In the genomic region with DNA sequence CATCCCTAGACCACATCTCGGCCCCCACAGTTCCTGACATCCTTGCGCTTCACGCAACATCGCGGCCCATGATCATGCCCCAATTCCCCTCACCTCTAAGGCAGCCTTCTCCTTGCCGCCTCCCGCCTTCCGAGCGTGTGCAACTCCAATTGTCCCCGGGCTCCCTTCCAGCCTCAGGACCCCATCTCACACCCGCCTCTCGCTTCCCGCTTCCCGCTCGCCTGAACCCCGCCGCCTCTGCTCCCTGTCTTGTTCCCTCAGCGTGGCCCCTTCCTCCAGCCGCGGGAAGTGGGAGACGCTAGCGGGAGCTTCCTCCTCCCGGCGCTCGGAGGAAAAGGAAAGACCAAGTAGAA, we compare ENCODE assay signal across 8 cellular contexts. TPM values are rescaled to one million over a fixed set of nuclear protein-coding genes. Genes with fewer than 3 reads are reported as not detected.
DNase-seq lines count a peak whose midpoint lies in the region; ATAC-seq and TF ChIP-seq lines count a peak whose summit lies in the region.
"Not testable (repeated sequence)": the region's sequence is repeated elsewhere in the genome, so short reads cannot be mapped to it uniquely, and the experiment has no call there.

No MANE protein-coding gene starts in this region.

- not testable (repeated sequence) for TF ChIP-seq CTCF in AG04450 (IDR thresholded peaks at IDR 0.05; ENCODE audit: low read depth, low read length); HCT116 (IDR thresholded peaks at IDR 0.05 in 2 of 3, conservative IDR thresholded peaks at IDR 0.05 in 1 of 3; ENCODE audit: borderline replicate concordance in 1 of 3, insufficient read depth in 1 of 3, low read depth in 2 of 3, low read length in 2 of 3); nephron progenitor cell (IDR thresholded peaks at IDR 0.05)

- H4K20me1 ChIP-seq in HCT116 (ENCODE audit: insufficient read depth), result not testable (repeated sequence)

- RAD21 ChIA-PET in HCT116 (lab: Charles Lee; ENCODE audit: low non-redundant PET in 1 of 2, low total read pairs in 2 of 2, uncharacterized antibody in 2 of 2, unreplicated experiment in 2 of 2), result not testable (repeated sequence)

- not testable (repeated sequence) for H3K4me1 ChIP-seq in HCT116 (ENCODE audit: control insufficient read depth in 1 of 2, insufficient read depth in 2 of 2, low read length in 2 of 2); ectodermal cell (ENCODE audit: control insufficient read depth, insufficient read depth, low read length); right cardiac atrium (ENCODE audit: control insufficient read depth, insufficient read depth, low read length)

- not testable (repeated sequence) for H3K79me2 ChIP-seq in HCT116 (ENCODE audit: insufficient read depth, low read length)

- not testable (repeated sequence) for DNase-seq in AG04450 (ENCODE audit: low read depth, low spot score); HCT116 (ENCODE audit: low read depth, low spot score)
- DNase-seq in activated naive CD4-positive, alpha-beta T cell treated with anti-CD3 and anti-CD28 coated beads, Interleukin-2, amount 10 ng/mL, durations not matched to agents 7 days and 5 days, result peak; percentile 20
- peak; percentile 20 to 48 (median 44) for DNase-seq in right cardiac atrium
- peak; percentile 10 for DNase-seq in nephron progenitor cell
- DNase-seq in stimulated activated effector memory CD8-positive, alpha-beta T cell treated with anti-CD3 and anti-CD28 coated beads, Interleukin-12 subunit alpha, Interleukin-12 subunit beta, amount 100 ng/mL, for 72 hours (ENCODE audit: low spot score in 2 of 2), result peak in 1 of 2 donors; percentile 55

- 0 out of 2 replicates have a peak overlapping the region, but pooled peaks have one; percentile 30 for H3K4me2 ChIP-seq in HCT116 (ENCODE audit: low read length)

- not testable (repeated sequence) for H3K9me2 ChIP-seq in HCT116 (ENCODE audit: insufficient read depth)

- peak overlapping the region; percentile 59 for H3K27ac Mint-ChIP-seq in T-helper 1 cell treated with Interleukin-12 subunit alpha and Interleukin-12 subunit beta and Interleukin-4 antibody, amounts not matched to agents 30 μg/mL and 1 μg/mL, for 36 hours
- H3K27ac Mint-ChIP-seq in activated naive CD4-positive, alpha-beta T cell treated with anti-CD3 and anti-CD28 coated beads, Interleukin-2, amount 10 ng/mL, durations not matched to agents 7 days and 5 days, result peak overlapping the region; percentile 45
- not testable (repeated sequence) for H3K27ac Mint-ChIP-seq in nephron progenitor cell; stimulated activated effector memory CD8-positive, alpha-beta T cell treated with anti-CD3 and anti-CD28 coated beads, Interleukin-12 subunit alpha, Interleukin-12 subunit beta, amount 100 ng/mL, for 72 hours

- TF ChIP-seq RAD21 in HCT116 (IDR thresholded peaks at IDR 0.05; ENCODE audit: low read depth), result not testable (repeated sequence)

- not testable (repeated sequence) for H3K36me3 Mint-ChIP-seq in T-helper 1 cell treated with Interleukin-12 subunit alpha and Interleukin-12 subunit beta and Interleukin-4 antibody, amounts not matched to agents 30 μg/mL and 1 μg/mL, for 36 hours (ENCODE audit: low read depth); activated naive CD4-positive, alpha-beta T cell treated with anti-CD3 and anti-CD28 coated beads, Interleukin-2, amount 10 ng/mL, durations not matched to agents 7 days and 5 days; nephron progenitor cell (ENCODE audit: low read depth); stimulated activated effector memory CD8-positive, alpha-beta T cell treated with anti-CD3 and anti-CD28 coated beads, Interleukin-12 subunit alpha, Interleukin-12 subunit beta, amount 100 ng/mL, for 72 hours

- no CpG with 5 or more reads among the region's 25 CpGs for WGBS in ectodermal cell, 2 experiments
- WGBS in right cardiac atrium, result 0% methylated on average over 6 of the region's 25 CpGs

- BruUV-seq in HCT116 (replicated peaks; lab: Mats Ljungman, UMichigan), result not testable (repeated sequence)

- H3K4me3 ChIP-seq in AG04450 (ENCODE audit: low read depth, low read length), result peak overlapping the region; percentile 59
- peak overlapping the region; percentile 40 to 43; a peak in 3 of 4 replicates for H3K4me3 ChIP-seq in HCT116 (replicated peaks in 1 of 2; ENCODE audit: low read depth in 1 of 2, low read length in 2 of 2)
- peak overlapping the region; percentile 18 for H3K4me3 ChIP-seq in ectodermal cell (ENCODE audit: insufficient read depth, low read depth, low read length)
- H3K4me3 ChIP-seq in right cardiac atrium (ENCODE audit: low read length), result peak overlapping the region; percentile 50

- H2AFZ ChIP-seq in HCT116 (ENCODE audit: low read depth, low read length, poor library complexity, severe bottlenecking), result not testable (repeated sequence)

- ATAC-seq in HCT116; right cardiac atrium; stimulated activated effector memory CD8-positive, alpha-beta T cell treated with anti-CD3 and anti-CD28 coated beads, Interleukin-12 subunit alpha, Interleukin-12 subunit beta, amount 100 ng/mL, for 72 hours: not testable (repeated sequence)

- 0 out of 2 replicates have a peak overlapping the region, but pooled peaks have one; percentile 33 for H3K9ac ChIP-seq in HCT116 (ENCODE audit: low read length)

- CTCF ChIA-PET in AG04450 (lab: Charles Lee); HCT116 (lab: Charles Lee); activated naive CD4-positive, alpha-beta T cell treated with anti-CD3 and anti-CD28 coated beads, Interleukin-2, amount 10 ng/mL, durations not matched to agents 7 days and 5 days (lab: Charles Lee): not testable (repeated sequence)

- H3K9me3 Mint-ChIP-seq in T-helper 1 cell treated with Interleukin-12 subunit alpha and Interleukin-12 subunit beta and Interleukin-4 antibody, amounts not matched to agents 30 μg/mL and 1 μg/mL, for 36 hours; activated naive CD4-positive, alpha-beta T cell treated with anti-CD3 and anti-CD28 coated beads, Interleukin-2, amount 10 ng/mL, durations not matched to agents 7 days and 5 days; nephron progenitor cell; stimulated activated effector memory CD8-positive, alpha-beta T cell treated with anti-CD3 and anti-CD28 coated beads, Interleukin-12 subunit alpha, Interleukin-12 subunit beta, amount 100 ng/mL, for 72 hours: not testable (repeated sequence)

- intact Hi-C loops in HCT116 (cut with micrococcal nuclease); right cardiac atrium (cut with DNase I): not testable (repeated sequence)

- H3K36me3 ChIP-seq in HCT116 (ENCODE audit: control insufficient read depth in 1 of 2, insufficient read depth in 2 of 2, low read length in 2 of 2); ectodermal cell (ENCODE audit: control insufficient read depth, insufficient read depth, low read length): not testable (repeated sequence)

- TF ChIP-seq POLR2A in HCT116 (IDR thresholded peaks at IDR 0.05; ENCODE audit: borderline replicate concordance, extremely low read depth, insufficient read depth, insufficient read length), result not testable (repeated sequence)

- H3K27me3 Mint-ChIP-seq in T-helper 1 cell treated with Interleukin-12 subunit alpha and Interleukin-12 subunit beta and Interleukin-4 antibody, amounts not matched to agents 30 μg/mL and 1 μg/mL, for 36 hours (ENCODE audit: low read depth); activated naive CD4-positive, alpha-beta T cell treated with anti-CD3 and anti-CD28 coated beads, Interleukin-2, amount 10 ng/mL, durations not matched to agents 7 days and 5 days; nephron progenitor cell (ENCODE audit: low read depth, poor library complexity): not testable (repeated sequence)

- H3K4me1 Mint-ChIP-seq in T-helper 1 cell treated with Interleukin-12 subunit alpha and Interleukin-12 subunit beta and Interleukin-4 antibody, amounts not matched to agents 30 μg/mL and 1 μg/mL, for 36 hours (ENCODE audit: low read depth); activated naive CD4-positive, alpha-beta T cell treated with anti-CD3 and anti-CD28 coated beads, Interleukin-2, amount 10 ng/mL, durations not matched to agents 7 days and 5 days; nephron progenitor cell; stimulated activated effector memory CD8-positive, alpha-beta T cell treated with anti-CD3 and anti-CD28 coated beads, Interleukin-12 subunit alpha, Interleukin-12 subunit beta, amount 100 ng/mL, for 72 hours: not testable (repeated sequence)

- H3K9me3 ChIP-seq in AG04450 (ENCODE audit: control insufficient read depth, insufficient read depth, low read length); HCT116 (ENCODE audit: control insufficient read depth in 1 of 2, insufficient read depth in 1 of 2, low read depth in 1 of 2, low read length in 2 of 2); ectodermal cell (ENCODE audit: control insufficient read depth, low read length); right cardiac atrium (ENCODE audit: control insufficient read depth, low read length): not testable (repeated sequence)

- H3K27me3 ChIP-seq in AG04450 (ENCODE audit: control insufficient read depth, insufficient read depth, low read length); HCT116 (ENCODE audit: insufficient read depth, low read length); ectodermal cell (ENCODE audit: control insufficient read depth, insufficient read depth, low read length, poor library complexity, severe bottlenecking); right cardiac atrium (ENCODE audit: control insufficient read depth, insufficient read depth): not testable (repeated sequence)

- POLR2A ChIA-PET in AG04450 (lab: Yijun Ruan, JAX); HCT116 (lab: Charles Lee): not testable (repeated sequence)

- peak overlapping the region; percentile 72 for H3K4me3 Mint-ChIP-seq in T-helper 1 cell treated with Interleukin-12 subunit alpha and Interleukin-12 subunit beta and Interleukin-4 antibody, amounts not matched to agents 30 μg/mL and 1 μg/mL, for 36 hours
- H3K4me3 Mint-ChIP-seq in activated naive CD4-positive, alpha-beta T cell treated with anti-CD3 and anti-CD28 coated beads, Interleukin-2, amount 10 ng/mL, durations not matched to agents 7 days and 5 days, result peak overlapping the region; percentile 76
- peak overlapping the region; percentile 69 for H3K4me3 Mint-ChIP-seq in nephron progenitor cell
- peak overlapping the region; percentile 65 for H3K4me3 Mint-ChIP-seq in stimulated activated effector memory CD8-positive, alpha-beta T cell treated with anti-CD3 and anti-CD28 coated beads, Interleukin-12 subunit alpha, Interleukin-12 subunit beta, amount 100 ng/mL, for 72 hours

- H3K27ac ChIP-seq in AG04450 (ENCODE audit: low read depth, low read length); HCT116 (ENCODE audit: low read depth, low read length); ectodermal cell (ENCODE audit: insufficient read depth, low read depth, low read length, poor library complexity, severe bottlenecking): not testable (repeated sequence)
- H3K27ac ChIP-seq in right cardiac atrium (ENCODE audit: low read length), result peak overlapping the region; percentile 83

RNA-seq across cellular contexts. Expression of a gene that starts 0.8 kb away (rescaled TPM):
- 12.4 and 20.3 TPM in 2 replicates for polyA plus RNA-seq in AG04450 (2011; rRNA removed)
- 39.3 and 47.4 TPM in 2 replicates for polyA minus RNA-seq in AG04450 (2011; rRNA and poly(A)+ RNA removed)
- total RNA-seq in HCT116 (2021; ENCODE audit: unreplicated experiment), result 58.2 TPM
- polyA plus RNA-seq in HCT116 (2012), result 28.1 and 31.3 TPM in 2 replicates
- polyA plus RNA-seq in ectodermal cell (2013, experiment 1 of 4), result 69.6 TPM
- 67.3 TPM for polyA plus RNA-seq in ectodermal cell (2013, experiment 2 of 4)
- polyA plus RNA-seq in ectodermal cell (2013, experiment 3 of 4), result 50.3 TPM
- polyA plus RNA-seq in ectodermal cell (2013, experiment 4 of 4), result 57.6 TPM
- total RNA-seq in right cardiac atrium, result 10 to 100 TPM; 24.5 to 37.0 (median 32.4) TPM
- polyA plus RNA-seq in right cardiac atrium, result 11.5 TPM

RNA-seq across cellular contexts. Expression of a gene that starts 1.5 kb away (rescaled TPM):
- polyA plus RNA-seq in AG04450 (2011; rRNA removed) (2.8 and 3.5 TPM in 2 replicates), right cardiac atrium (1.1 TPM)
- polyA minus RNA-seq in AG04450 (2011; rRNA and poly(A)+ RNA removed), result 2.3 and 2.8 TPM in 2 replicates
- total RNA-seq in HCT116 (2021; ENCODE audit: unreplicated experiment) (23.0 TPM), right cardiac atrium (1 to 10 TPM; 1.0 to 3.9 (median 1.7) TPM)
- 26.4 and 29.3 TPM in 2 replicates for polyA plus RNA-seq in HCT116 (2012)
- polyA plus RNA-seq in ectodermal cell (2013, experiment 1 of 4), result 16.3 TPM
- polyA plus RNA-seq in ectodermal cell (2013, experiment 2 of 4), result 11.5 TPM
- polyA plus RNA-seq in ectodermal cell (2013, experiment 3 of 4), result 17.1 TPM
- 11.9 TPM for polyA plus RNA-seq in ectodermal cell (2013, experiment 4 of 4)
